ENCODE assay signal across 9 cellular contexts in genomic region chr15:76337047-76337738, GRCh38. TPM values are rescaled to one million over a fixed set of nuclear protein-coding genes. Genes with fewer than 3 reads are reported as not detected.
A peak's percentile ranks its signal among the peaks of the same experiment; 100 is the strongest.
DNase-seq lines count a peak whose midpoint lies in the region; ATAC-seq and TF ChIP-seq lines count a peak whose summit lies in the region.
"Had no signal": no experiment of that assay in that cellular context is flagged by ENCODE, and none has a peak within 500 bp of the region (broad histone marks: within the 10 kb centered on the region; RNA-seq: fewer than 3 reads in every experiment).

No MANE protein-coding gene starts in this region.

- peaks cover 4% of the 10 kb centered on the region for H3K36me3 Mint-ChIP-seq in activated naive CD4-positive, alpha-beta T cell treated with anti-CD3 and anti-CD28 coated beads, Interleukin-2, amount 50 U/mL, for 24 hours
- H3K36me3 Mint-ChIP-seq in glutamatergic neuron (ENCODE audit: unreplicated experiment), result peaks cover 12% of the 10 kb centered on the region

- no peak for DNase-seq in activated naive CD4-positive, alpha-beta T cell (lab: John Stamatoyannopoulos, UW)
- DNase-seq in SJSA1 (ENCODE audit: low read depth in 1 of 2, low spot score in 2 of 2), result peak in 1 of 2 experiments; percentile 28
- no peak for DNase-seq in glutamatergic neuron
- DNase-seq in thoracic aorta (ENCODE audit: low spot score), result no peak
- no peak for DNase-seq in foreskin melanocyte
- no peak for DNase-seq in NCI-H1417 treated with DMSO at 0.1 percent for 48 hours (lab: John Stamatoyannopoulos, UW)

- H3K4me1 ChIP-seq in SJSA1 (replicated peaks), result peaks cover 25% of the 10 kb centered on the region
- peaks cover 17 to 51% of the 10 kb centered on the region in 2 donors for H3K4me1 ChIP-seq in thoracic aorta (ENCODE audit: control insufficient read depth in 1 of 2, low read depth in 2 of 2)

- H3K4me3 Mint-ChIP-seq in activated naive CD4-positive, alpha-beta T cell treated with anti-CD3 and anti-CD28 coated beads, Interleukin-2, amount 50 U/mL, for 24 hours, result peak overlapping the region; percentile 83
- peak overlapping the region; percentile 87 for H3K4me3 Mint-ChIP-seq in glutamatergic neuron (ENCODE audit: unreplicated experiment)

- H3K27ac ChIP-seq in SJSA1, result no peak overlapping the region
- no peak overlapping the region for H3K27ac ChIP-seq in thoracic aorta

- no peak for ATAC-seq in thoracic aorta (ENCODE audit: insufficient number of reproducible peaks, low FRiP score, low read depth)
- no peak for ATAC-seq in GM19351 (IDR thresholded peaks at IDR 0.05; ENCODE audit: unreplicated experiment)

- H3K27me3 ChIP-seq in SJSA1 (replicated peaks), result peaks cover 30% of the 10 kb centered on the region
- peaks cover 60% of the 10 kb centered on the region for H3K27me3 ChIP-seq in thoracic aorta (replicated peaks; ENCODE audit: insufficient read depth)

- H3K36me3 ChIP-seq in SJSA1 (no peaks in the 10 kb centered on the region; the same call in 1 of the 2 replicates), thoracic aorta (no peaks in the 10 kb centered on the region)

- H3K4me1 Mint-ChIP-seq in activated naive CD4-positive, alpha-beta T cell treated with anti-CD3 and anti-CD28 coated beads, Interleukin-2, amount 50 U/mL, for 24 hours, result peaks cover 56% of the 10 kb centered on the region
- peaks cover 16% of the 10 kb centered on the region for H3K4me1 Mint-ChIP-seq in glutamatergic neuron (ENCODE audit: low read depth, unreplicated experiment)

- peak overlapping the region; percentile 43 for H3K4me3 ChIP-seq in SJSA1
- H3K4me3 ChIP-seq in thoracic aorta, result peak overlapping the region; percentile 50

- peaks cover 60% of the 10 kb centered on the region for H3K27me3 Mint-ChIP-seq in activated naive CD4-positive, alpha-beta T cell treated with anti-CD3 and anti-CD28 coated beads, Interleukin-2, amount 50 U/mL, for 24 hours
- peaks cover 46% of the 10 kb centered on the region for H3K27me3 Mint-ChIP-seq in glutamatergic neuron (ENCODE audit: unreplicated experiment)

- H3K27ac Mint-ChIP-seq in activated naive CD4-positive, alpha-beta T cell treated with anti-CD3 and anti-CD28 coated beads, Interleukin-2, amount 50 U/mL, for 24 hours, result peak overlapping the region; percentile 65
- H3K27ac Mint-ChIP-seq in glutamatergic neuron (ENCODE audit: unreplicated experiment), result peak overlapping the region; percentile 80

- no peaks in the 10 kb centered on the region for H3K9me3 Mint-ChIP-seq in activated naive CD4-positive, alpha-beta T cell treated with anti-CD3 and anti-CD28 coated beads, Interleukin-2, amount 50 U/mL, for 24 hours
- H3K9me3 Mint-ChIP-seq in glutamatergic neuron (ENCODE audit: unreplicated experiment), result peaks cover 49% of the 10 kb centered on the region

- H3K9me3 ChIP-seq in SJSA1 (replicated peaks) (no peaks in the 10 kb centered on the region), thoracic aorta (no peaks in the 10 kb centered on the region)

- TF ChIP-seq CTCF in glutamatergic neuron (IDR thresholded peaks at IDR 0.05; ENCODE audit: partially characterized antibody, unreplicated experiment), result no peak
- TF ChIP-seq CTCF in thoracic aorta (IDR thresholded peaks at IDR 0.05), result no peak

RNA-seq across cellular contexts. Expression of gene ISL2, which starts 0.6 kb away (rescaled TPM):
- 3.0 and 4.0 TPM in 2 replicates for total RNA-seq in SJSA1 (2014; rRNA removed; shearing (Covaris generic))
- total RNA-seq in glutamatergic neuron (ENCODE audit: unreplicated experiment) (78.7 TPM), thoracic aorta (not detected)
- total RNA-seq: subcutaneous adipose tissue had no signal

RNA-seq across cellular contexts. Expression of gene ETFA, which starts 25.9 kb away (rescaled TPM):
- 125 and 203 TPM in 2 replicates for total RNA-seq in SJSA1 (2014; rRNA removed; shearing (Covaris generic))
- 144 TPM for total RNA-seq in glutamatergic neuron (ENCODE audit: unreplicated experiment)
- total RNA-seq in thoracic aorta, result 10 to 100 TPM; 56.9 to 57.1 TPM

Comparison
In these comparisons a context has a peak if more than half of its experiments do, and no peak if none do; other contexts are left out.
1. RNA of gene ISL2, which starts 0.6 kb away (total RNA-seq): 78.7 TPM in glutamatergic neuron (single experiment); 3.0 to 4.0 TPM in SJSA1 and not detected in thoracic aorta; every median in the first group is over 10 times any median in the second.